Comparison of ENCODE assay signal across 16 cellular contexts in the genomic region with DNA sequence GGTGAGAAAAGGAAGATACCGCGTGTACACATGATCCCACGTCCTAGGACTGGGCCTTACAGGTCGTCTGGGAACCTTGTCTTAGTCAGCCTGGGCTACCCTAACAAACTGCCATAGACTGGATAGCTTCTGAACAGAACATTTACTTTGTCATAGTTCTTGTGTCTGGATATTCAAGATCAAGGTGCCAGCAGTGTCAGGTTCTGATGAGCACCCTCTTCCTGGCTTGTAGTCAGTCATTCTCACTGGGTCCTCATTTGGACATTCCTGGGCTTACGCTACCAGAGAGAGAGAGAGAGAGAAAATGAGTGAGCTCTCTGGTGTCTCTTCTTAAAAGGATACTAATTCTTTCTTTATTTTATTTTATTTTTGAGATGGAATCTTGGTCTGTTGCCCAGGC.
DNase-seq lines count a peak whose midpoint lies in the region; ATAC-seq and TF ChIP-seq lines count a peak whose summit lies in the region.
"Had no signal": no experiment of that assay in that cellular context is flagged by ENCODE, and none has a peak within 500 bp of the region (broad histone marks: within the 10 kb centered on the region; RNA-seq: fewer than 3 reads in every experiment).

No MANE protein-coding gene starts in this region.

- ATAC-seq in GM21717 (IDR thresholded peaks at IDR 0.05; ENCODE audit: unreplicated experiment) (no peak), omental fat pad (ENCODE audit: low FRiP score) (no peak)
- ATAC-seq: A549; CD8-positive, alpha-beta T cell; GM12878 had no signal

- peaks cover 5% of the 10 kb centered on the region for H3K9me3 Mint-ChIP-seq in glutamatergic neuron (ENCODE audit: unreplicated experiment)
- H3K9me3 Mint-ChIP-seq: CD4-positive, alpha-beta T cell; CD8-positive, alpha-beta T cell had no signal

- no peaks in the 10 kb centered on the region for H3K27me3 Mint-ChIP-seq in glutamatergic neuron (ENCODE audit: unreplicated experiment)

- no peak overlapping the region for H3K4me3 Mint-ChIP-seq in glutamatergic neuron (ENCODE audit: unreplicated experiment)
- H3K4me3 Mint-ChIP-seq: B cell; CD4-positive, alpha-beta T cell; CD8-positive, alpha-beta T cell had no signal

- H3K36me3 Mint-ChIP-seq in glutamatergic neuron (ENCODE audit: unreplicated experiment) = no peaks in the 10 kb centered on the region
- H3K36me3 Mint-ChIP-seq: CD8-positive, alpha-beta T cell had no signal

- peaks cover 10% of the 10 kb centered on the region for H3K4me1 Mint-ChIP-seq in glutamatergic neuron (ENCODE audit: low read depth, unreplicated experiment)

- H3K27ac Mint-ChIP-seq in glutamatergic neuron (ENCODE audit: unreplicated experiment) = peak overlapping the region; percentile 23
- H3K27ac Mint-ChIP-seq: B cell; CD4-positive, alpha-beta T cell; CD8-positive, alpha-beta T cell had no signal

- TF ChIP-seq CTCF in glutamatergic neuron (IDR thresholded peaks at IDR 0.05; ENCODE audit: partially characterized antibody, unreplicated experiment) = no peak
- TF ChIP-seq CTCF in omental fat pad (IDR thresholded peaks at IDR 0.05) = no peak

- DNase-seq in NCI-H82 (lab: John Stamatoyannopoulos, UW) = peak; percentile 30
- DNase-seq in NCI-H82 treated with DMSO at 0.1 percent for 48 hours (lab: John Stamatoyannopoulos, UW; ENCODE audit: unreplicated experiment) = no peak
- peak; percentile 54 for DNase-seq in cerebellar cortex (ENCODE audit: low spot score)
- DNase-seq in glutamatergic neuron = no peak
- no peak for DNase-seq in omental fat pad (ENCODE audit: low spot score)
- DNase-seq: AML-193; Caco-2; Calu3; CD4-positive, alpha-beta T cell; CD8-positive, alpha-beta T cell; DMS79 treated with DMSO at 0.1 percent for 48 hours; GDM1 had no signal

Comparison
In these comparisons a context has a peak if more than half of its experiments do, and no peak if none do; other contexts are left out.
1. DNase-seq: peak in NCI-H82 (single experiment) and cerebellar cortex (single experiment); none in NCI-H82 treated with DMSO at 0.1 percent for 48 hours (single experiment), glutamatergic neuron (single experiment) and omental fat pad (single experiment).